1 cellular context compared by ENCODE assay signal in genomic region chr2:85329181-85329651, GRCh38.
TF ChIP-seq lines count a peak whose summit lies in the region.

No MANE protein-coding gene starts in this region.

TF ChIP-seq in HEK293, 187 proteins besides CTCF, POLR2A, EP300 and RAD21:
- TF ChIP-seq GLIS1 (tag by site-specific recombination; IDR thresholded peaks at IDR 0.05) (no peak), SCRT2 (tag by site-specific recombination; IDR thresholded peaks at IDR 0.05) (0 out of 2 replicates have a peak, but pooled peaks have one; percentile 26), MEIS1 (CRISPR knock-in tag; IDR thresholded peaks at IDR 0.05; ENCODE audit: borderline replicate concordance) (no peak)
TF ChIP-seq in HEK293: peak in this region for 1.
